In genomic region chr12:14772946-14773345, GRCh38 we compare ENCODE assay signal across 13 cellular contexts. TPM values are rescaled to one million over a fixed set of nuclear protein-coding genes. Genes with fewer than 3 reads are reported as not detected.
DNase-seq lines count a peak whose midpoint lies in the region; ATAC-seq and TF ChIP-seq lines count a peak whose summit lies in the region.
"Had no signal": no experiment of that assay in that cellular context is flagged by ENCODE, and none has a peak within 500 bp of the region (broad histone marks: within the 10 kb centered on the region; RNA-seq: fewer than 3 reads in every experiment).

No MANE protein-coding gene starts in this region.

- peaks cover 49% of the 10 kb centered on the region for H3K36me3 Mint-ChIP-seq in CD4-positive, alpha-beta T cell (ENCODE audit: low read depth)
- H3K36me3 Mint-ChIP-seq in activated T-helper 2 cell treated with anti-CD3 and anti-CD28 coated beads, Interferon-gamma antibody, Interleukin-2, Interleukin-4, amounts not matched to agents 10 μg/mL and 5 μg/mL and 100 μg/mL, durations not matched to agents 14 hours and 24 hours and 36 hours (ENCODE audit: low read depth): peaks cover 21% of the 10 kb centered on the region

- peak overlapping the region; percentile 100 for H3K27ac Mint-ChIP-seq in CD4-positive, alpha-beta T cell
- H3K27ac Mint-ChIP-seq in activated T-helper 2 cell treated with anti-CD3 and anti-CD28 coated beads, Interferon-gamma antibody, Interleukin-2, Interleukin-4, amounts not matched to agents 10 μg/mL and 5 μg/mL and 100 μg/mL, durations not matched to agents 14 hours and 24 hours and 36 hours: no peak overlapping the region

- H3K27me3 ChIP-seq in CD4-positive, alpha-beta T cell (ENCODE audit: control insufficient read depth, insufficient read depth, low read length): no peaks in the 10 kb centered on the region
- no peaks in the 10 kb centered on the region for H3K27me3 ChIP-seq in H7 (ENCODE audit: control insufficient read depth, insufficient read depth, low read length)
- H3K27me3 ChIP-seq: testis had no signal

- no peaks in the 10 kb centered on the region for H3K9me3 ChIP-seq in CD4-positive, alpha-beta T cell (ENCODE audit: control insufficient read depth, low read length)
- no peaks in the 10 kb centered on the region for H3K9me3 ChIP-seq in mesodermal cell (ENCODE audit: control insufficient read depth, low read length)
- H3K9me3 ChIP-seq: testis had no signal

- POLR2A ChIA-PET in CD4-positive, alpha-beta T cell (lab: Charles Lee): interaction anchor here (0.9 to 7.6 kb wide), 7 partner anchors 10 to 789 kb away, joined by 3 to 375 read pairs (median 19); partner anchors contain the start of genes ARHGDIB, ATF7IP, C12orf60 and WBP11

- 80% methylated on average over 2 of the region's 5 CpGs; no CpG with 5 or more reads in 1 of the 2 experiments for WGBS in mesodermal cell (ENCODE audit: insufficient coverage in 2 of 2), 2 experiments

- no peaks in the 10 kb centered on the region for H3K9me3 Mint-ChIP-seq in CD4-positive, alpha-beta T cell
- no peaks in the 10 kb centered on the region for H3K9me3 Mint-ChIP-seq in activated T-helper 2 cell treated with anti-CD3 and anti-CD28 coated beads, Interferon-gamma antibody, Interleukin-2, Interleukin-4, amounts not matched to agents 10 μg/mL and 5 μg/mL and 100 μg/mL, durations not matched to agents 14 hours and 24 hours and 36 hours

- H3K27ac ChIP-seq in CD4-positive, alpha-beta T cell (ENCODE audit: low read depth, low read length): no peak overlapping the region
- no peak overlapping the region for H3K27ac ChIP-seq in mesodermal cell (ENCODE audit: low read depth, low read length, severe bottlenecking)

- peaks cover 17% of the 10 kb centered on the region for H3K4me1 ChIP-seq in mesodermal cell (ENCODE audit: control insufficient read depth, insufficient read depth, low read length, poor library complexity, severe bottlenecking)

- no peaks in the 10 kb centered on the region for H3K27me3 Mint-ChIP-seq in CD4-positive, alpha-beta T cell
- H3K27me3 Mint-ChIP-seq in activated T-helper 2 cell treated with anti-CD3 and anti-CD28 coated beads, Interferon-gamma antibody, Interleukin-2, Interleukin-4, amounts not matched to agents 10 μg/mL and 5 μg/mL and 100 μg/mL, durations not matched to agents 14 hours and 24 hours and 36 hours (ENCODE audit: low read depth): no peaks in the 10 kb centered on the region

- no peak for ATAC-seq in CD4-positive, alpha-beta T cell (ENCODE audit: poor library complexity)
- ATAC-seq in HG02973 (IDR thresholded peaks at IDR 0.05; ENCODE audit: unreplicated experiment): no peak
- ATAC-seq: K562, left lobe of liver had no signal

- intact Hi-C loops in CD4-positive, alpha-beta T cell (cut with DNase I, micrococcal nuclease): loop anchor here (5.0 to 10.0 kb wide), 5 partner anchors 112 to 516 kb away; partner anchors contain the start of gene MGP (in 1 of the 2)
- intact Hi-C loops in activated T-helper 2 cell treated with anti-CD3 and anti-CD28 coated beads, Interferon-gamma antibody, Interleukin-2, Interleukin-4, amounts not matched to agents 10 μg/mL and 5 μg/mL and 100 μg/mL, durations not matched to agents 14 hours and 24 hours and 36 hours (cut with micrococcal nuclease): loop anchor here (5.0 kb wide), 5 partner anchors 386 to 1671 kb away; partner anchors contain the start of genes GSG1 and STRAP

- CTCF ChIA-PET in CD4-positive, alpha-beta T cell (lab: Charles Lee): interaction anchor here (1.3 kb wide), 1 partner anchor 30 kb away, joined by 3 read pairs; the partner anchor contains the start of genes C12orf60 and WBP11

- peak overlapping the region; percentile 87 for H3K4me3 ChIP-seq in H7 (ENCODE audit: insufficient read depth, low read depth, low read length)
- peak overlapping the region; percentile 73 for H3K4me3 ChIP-seq in mesodermal cell (ENCODE audit: extremely low read depth, insufficient read depth, low read length, poor library complexity, severe bottlenecking)
- H3K4me3 ChIP-seq: K562 had no signal

- peaks cover 73% of the 10 kb centered on the region for H3K4me1 Mint-ChIP-seq in CD4-positive, alpha-beta T cell (ENCODE audit: low read depth)
- peaks cover 51% of the 10 kb centered on the region for H3K4me1 Mint-ChIP-seq in activated T-helper 2 cell treated with anti-CD3 and anti-CD28 coated beads, Interferon-gamma antibody, Interleukin-2, Interleukin-4, amounts not matched to agents 10 μg/mL and 5 μg/mL and 100 μg/mL, durations not matched to agents 14 hours and 24 hours and 36 hours (ENCODE audit: low read depth)

- H3K4me3 Mint-ChIP-seq in CD4-positive, alpha-beta T cell: peak overlapping the region; percentile 97
- H3K4me3 Mint-ChIP-seq in activated T-helper 2 cell treated with anti-CD3 and anti-CD28 coated beads, Interferon-gamma antibody, Interleukin-2, Interleukin-4, amounts not matched to agents 10 μg/mL and 5 μg/mL and 100 μg/mL, durations not matched to agents 14 hours and 24 hours and 36 hours (ENCODE audit: low read depth): peak overlapping the region; percentile 98

- DNase-seq in CD4-positive, alpha-beta T cell: no peak
- DNase-seq in H7: peak; percentile 27
- DNase-seq in activated T-helper 2 cell treated with anti-CD3 and anti-CD28 coated beads, Interferon-gamma antibody, Interleukin-2, Interleukin-4, amounts not matched to agents 10 μg/mL and 5 μg/mL and 100 μg/mL, durations not matched to agents 14 hours and 24 hours and 36 hours (ENCODE audit: low spot score): no peak
- no peak for DNase-seq in NCI-H2029 (lab: John Stamatoyannopoulos, UW)
- DNase-seq in DMS114 treated with DMSO at 0.1 percent for 48 hours (lab: John Stamatoyannopoulos, UW; ENCODE audit: unreplicated experiment): no peak
- DNase-seq in HCEC 1CT: no peak
- DNase-seq: NCI-H1436 treated with DMSO at 0.1 percent for 48 hours, NCI-H510A, testis had no signal

- TF ChIP-seq CTCF in CD4-positive, alpha-beta T cell (IDR thresholded peaks at IDR 0.05): no peak

- H3K36me3 ChIP-seq in H7 (replicated peaks; ENCODE audit: control insufficient read depth, insufficient read depth, low read length): no peaks in the 10 kb centered on the region
- H3K36me3 ChIP-seq in mesodermal cell (ENCODE audit: control insufficient read depth, insufficient read depth, low read length): no peaks in the 10 kb centered on the region

RNA-seq across cellular contexts. Expression of gene WBP11, which starts 30.3 kb away (rescaled TPM):
- 100 to 1,000 TPM; 169 to 188 TPM for total RNA-seq in CD4-positive, alpha-beta T cell
- 31.7 and 33.8 TPM in 2 replicates for total RNA-seq in H7 (2014; rRNA removed; shearing (Covaris generic))
- total RNA-seq in activated T-helper 2 cell treated with anti-CD3 and anti-CD28 coated beads, Interferon-gamma antibody, Interleukin-2, Interleukin-4, amounts not matched to agents 10 μg/mL and 5 μg/mL and 100 μg/mL, durations not matched to agents 14 hours and 24 hours and 36 hours: 128 and 134 TPM in 2 replicates
- polyA plus RNA-seq in mesodermal cell (2013, experiment 1 of 2): 63.4 TPM
- 97.6 TPM for polyA plus RNA-seq in mesodermal cell (2013, experiment 2 of 2)

RNA-seq across cellular contexts. Expression of gene C12orf60, which starts 30.5 kb away (rescaled TPM):
- total RNA-seq in CD4-positive, alpha-beta T cell: under 1 TPM; 0.11 to 0.22 TPM
- 1.7 and 3.0 TPM in 2 replicates for total RNA-seq in H7 (2014; rRNA removed; shearing (Covaris generic))
- 2.2 and 2.8 TPM in 2 replicates for total RNA-seq in activated T-helper 2 cell treated with anti-CD3 and anti-CD28 coated beads, Interferon-gamma antibody, Interleukin-2, Interleukin-4, amounts not matched to agents 10 μg/mL and 5 μg/mL and 100 μg/mL, durations not matched to agents 14 hours and 24 hours and 36 hours
- 6.4 TPM for polyA plus RNA-seq in mesodermal cell (2013, experiment 1 of 2)
- polyA plus RNA-seq in mesodermal cell (2013, experiment 2 of 2): 7.4 TPM

RNA-seq across cellular contexts. Expression of gene SMCO3, which starts 41.0 kb away (rescaled TPM):
- not detected for total RNA-seq in CD4-positive, alpha-beta T cell
- not detected in 2 replicates for total RNA-seq in H7 (2014; rRNA removed; shearing (Covaris generic))
- not detected in 2 replicates for total RNA-seq in activated T-helper 2 cell treated with anti-CD3 and anti-CD28 coated beads, Interferon-gamma antibody, Interleukin-2, Interleukin-4, amounts not matched to agents 10 μg/mL and 5 μg/mL and 100 μg/mL, durations not matched to agents 14 hours and 24 hours and 36 hours
- 0.66 TPM for polyA plus RNA-seq in mesodermal cell (2013, experiment 1 of 2)
- polyA plus RNA-seq in mesodermal cell (2013, experiment 2 of 2): 1.0 TPM
- total RNA-seq: K562 had no signal
